13 cellular contexts compared by ENCODE assay signal in the genomic region with DNA sequence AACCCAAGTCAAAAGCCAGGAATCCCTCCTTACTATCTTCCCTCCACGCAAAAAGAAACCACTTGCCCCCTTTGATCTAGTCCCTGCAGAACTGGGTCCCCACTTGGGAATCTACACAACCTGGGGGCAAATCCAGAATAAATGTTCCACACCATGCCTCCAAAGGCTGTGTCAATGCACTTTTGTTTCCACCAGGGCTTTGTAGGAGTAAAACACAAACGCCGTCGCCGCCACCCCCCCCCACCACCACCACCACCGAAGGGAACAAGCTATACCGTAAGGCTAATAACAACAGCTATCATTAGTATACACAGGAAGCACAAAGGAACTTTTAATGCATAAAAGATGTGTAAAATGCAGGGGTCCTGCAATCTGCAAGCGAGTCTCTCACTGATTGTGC. TPM values are rescaled to one million over a fixed set of nuclear protein-coding genes. Genes with fewer than 3 reads are reported as not detected.
DNase-seq lines count a peak whose midpoint lies in the region; ATAC-seq and TF ChIP-seq lines count a peak whose summit lies in the region.
"Had no signal": no experiment of that assay in that cellular context is flagged by ENCODE, and none has a peak within 500 bp of the region (broad histone marks: within the 10 kb centered on the region; RNA-seq: fewer than 3 reads in every experiment).

No MANE protein-coding gene starts in this region.

- H3K9me2 ChIP-seq in SK-N-SH, result no peaks in the 10 kb centered on the region
- H3K9me2 ChIP-seq in OCI-LY7 (ENCODE audit: insufficient read depth, low read length), result no peaks in the 10 kb centered on the region

- TF ChIP-seq RAD21 in SK-N-SH (IDR thresholded peaks at IDR 0.05; ENCODE audit: low read length), result no peak

- TF ChIP-seq CTCF in SK-N-SH (IDR thresholded peaks at IDR 0.05) (no peak), OCI-LY7 (conservative IDR thresholded peaks at IDR 0.05; ENCODE audit: low read length) (no peak), psoas muscle (IDR thresholded peaks at IDR 0.05) (no peak)

- H3K27ac ChIP-seq in SK-N-SH (ENCODE audit: low read depth in 2 of 2, low read length in 1 of 2), result peak overlapping the region in 1 of 2 experiments; percentile 29; a peak in 2 of 4 replicates
- no peak overlapping the region for H3K27ac ChIP-seq in OCI-LY7 (ENCODE audit: low read depth, low read length, poor library complexity, severe bottlenecking)
- H3K27ac ChIP-seq in psoas muscle, result no peak overlapping the region
- H3K27ac ChIP-seq: SJSA1 had no signal

- POLR2A ChIA-PET in SK-N-SH (lab: Yijun Ruan, JAX) (no interaction called here), OCI-LY7 (lab: Charles Lee) (interaction anchor here (0.7 kb wide), 1 partner anchor 22 kb away, joined by 3 read pairs; no protein-coding TSS in a partner anchor)

- H3F3A ChIP-seq in SK-N-SH (replicated peaks; ENCODE audit: insufficient read depth), result peaks cover 3% of the 10 kb centered on the region

- intact Hi-C loops in OCI-LY7 (cut with micrococcal nuclease; ENCODE audit: unreplicated experiment), result no loop called here
- intact Hi-C loops in psoas muscle (cut with DNase I), result loop anchor here in 1 of 2 donors (5.0 kb wide), 1 partner anchor 177 kb away; no protein-coding TSS in a partner anchor
- intact Hi-C loops in Right ventricle myocardium inferior (cut with DNase I), result no loop called here

- no peak overlapping the region for H3K4me3 ChIP-seq in SK-N-SH (ENCODE audit: low read depth in 2 of 2, low read length in 1 of 2)
- no peak overlapping the region for H3K4me3 ChIP-seq in OCI-LY7 (ENCODE audit: low read depth, low read length, poor library complexity, severe bottlenecking)
- H3K4me3 ChIP-seq in psoas muscle, result peak overlapping the region; percentile 62
- H3K4me3 ChIP-seq: SJSA1 had no signal

- ATAC-seq in SK-N-SH treated with all-trans-retinoic acid at 6 μM for 48 hours, result no peak
- ATAC-seq in psoas muscle, result no peak
- ATAC-seq in Right ventricle myocardium inferior, result no peak

- peaks cover 9% of the 10 kb centered on the region; the same call in 1 of the 2 replicates for H3K27me3 ChIP-seq in SK-N-SH (ENCODE audit: insufficient read depth)
- H3K27me3 ChIP-seq in psoas muscle (ENCODE audit: insufficient read depth in 3 of 3, low read length in 2 of 3), result peaks cover 0 to 57% (median 0%) of the 10 kb centered on the region in 3 donors
- H3K27me3 ChIP-seq: SJSA1 had no signal

- CTCF ChIA-PET in SK-N-SH (lab: Yijun Ruan, JAX) (interaction anchor here (0.6 kb wide), 1 partner anchor 36 kb away, joined by 3 read pairs; no protein-coding TSS in a partner anchor), OCI-LY7 (lab: Charles Lee; ENCODE audit: unreplicated experiment) (interaction anchor here (0.6 kb wide), 3 partner anchors 71 to 159 kb away, joined by 3 to 4 read pairs (median 3); no protein-coding TSS in a partner anchor)

- TF ChIP-seq EP300 in SK-N-SH (IDR thresholded peaks at IDR 0.05; ENCODE audit: borderline replicate concordance in 1 of 2, low read depth in 1 of 2, low read length in 1 of 2), result no peak

- H3K9ac ChIP-seq in SK-N-SH, result no peak overlapping the region

- 46% methylated on average over 8 of the region's 8 CpGs for WGBS in SK-N-SH (ENCODE audit: low lambda C conversion rate)
- WGBS in psoas muscle, 3 donors, result 28 to 57% (median 53%) methylated on average over 8 of the region's 8 CpGs

- 0 out of 2 replicates have a peak overlapping the region, but pooled peaks have one; percentile 40 for H3K4me2 ChIP-seq in SK-N-SH
- H3K4me2 ChIP-seq in OCI-LY7 (ENCODE audit: low read length), result peak overlapping the region; percentile 41

- DNase-seq in SK-N-SH, result no peak
- DNase-seq in OCI-LY7 (ENCODE audit: low spot score), result no peak
- peak; percentile 51 for DNase-seq in ecto neural progenitor cell (ENCODE audit: low spot score)
- no peak for DNase-seq in psoas muscle
- DNase-seq in Right ventricle myocardium inferior (ENCODE audit: missing footprints), result no peak
- DNase-seq in COR-L47 (lab: John Stamatoyannopoulos, UW), result no peak
- no peak for DNase-seq in nucleus accumbens (lab: John Stamatoyannopoulos, UW)
- DNase-seq: dorsolateral prefrontal cortex; NCI-H2029 treated with DMSO at 0.1 percent for 48 hours; stimulated activated CD4-positive, alpha-beta T cell treated with anti-CD3 and anti-CD28 coated beads, Interleukin-2, amount 100 ng/mL, for 48 hours had no signal

- H3K36me3 ChIP-seq in SK-N-SH (replicated peaks in 1 of 2; ENCODE audit: control insufficient read depth in 1 of 2, insufficient read depth in 2 of 2, low read length in 1 of 2) (no peaks in the 10 kb centered on the region), OCI-LY7 (ENCODE audit: insufficient read depth, low read length) (peaks cover 23% of the 10 kb centered on the region), psoas muscle (ENCODE audit: insufficient read depth in 1 of 2, low read depth in 1 of 2) (no peaks in the 10 kb centered on the region)
- H3K36me3 ChIP-seq: SJSA1, tibial nerve had no signal

- H3K79me2 ChIP-seq in SK-N-SH (ENCODE audit: insufficient read depth) (peaks cover 95% of the 10 kb centered on the region), OCI-LY7 (ENCODE audit: insufficient read depth, low read depth, low read length) (peaks cover 85% of the 10 kb centered on the region)

- H3K9me3 ChIP-seq in SK-N-SH (no peaks in the 10 kb centered on the region), OCI-LY7 (ENCODE audit: low read length) (no peaks in the 10 kb centered on the region), psoas muscle (no peaks in the 10 kb centered on the region)
- H3K9me3 ChIP-seq: SJSA1, tibial nerve had no signal

- BruUV-seq in OCI-LY7 (replicated peaks; lab: Mats Ljungman, UMichigan), result no TSS peak

- peaks cover 19 to 78% of the 10 kb centered on the region in 2 experiments; a peak in 3 of 4 replicates for H3K4me1 ChIP-seq in SK-N-SH (ENCODE audit: control insufficient read depth in 1 of 2, insufficient read depth in 2 of 2, low read depth in 1 of 2, low read length in 1 of 2)
- peaks cover 54% of the 10 kb centered on the region for H3K4me1 ChIP-seq in OCI-LY7 (ENCODE audit: insufficient read depth, low read length, poor library complexity, severe bottlenecking)
- H3K4me1 ChIP-seq in psoas muscle, result peaks cover 21% of the 10 kb centered on the region

- H4K20me1 ChIP-seq in SK-N-SH (ENCODE audit: insufficient read depth), result peaks cover 85% of the 10 kb centered on the region
- peaks cover 23% of the 10 kb centered on the region for H4K20me1 ChIP-seq in OCI-LY7 (ENCODE audit: insufficient read depth, low read length)

- no peak overlapping the region for H2AFZ ChIP-seq in SK-N-SH (ENCODE audit: low read depth)
- no peak overlapping the region for H2AFZ ChIP-seq in OCI-LY7 (ENCODE audit: low read length)

TF ChIP-seq in SK-N-SH, 30 proteins besides CTCF, POLR2A, EP300 and RAD21 (continues in another document):
- no peak for TF ChIP-seq MEF2A (IDR thresholded peaks at IDR 0.05; ENCODE audit: borderline replicate concordance, low read depth)
- TF ChIP-seq SMC3 (IDR thresholded peaks at IDR 0.05; ENCODE audit: low read depth, low read length), result no peak
- TF ChIP-seq, protein P1, sequence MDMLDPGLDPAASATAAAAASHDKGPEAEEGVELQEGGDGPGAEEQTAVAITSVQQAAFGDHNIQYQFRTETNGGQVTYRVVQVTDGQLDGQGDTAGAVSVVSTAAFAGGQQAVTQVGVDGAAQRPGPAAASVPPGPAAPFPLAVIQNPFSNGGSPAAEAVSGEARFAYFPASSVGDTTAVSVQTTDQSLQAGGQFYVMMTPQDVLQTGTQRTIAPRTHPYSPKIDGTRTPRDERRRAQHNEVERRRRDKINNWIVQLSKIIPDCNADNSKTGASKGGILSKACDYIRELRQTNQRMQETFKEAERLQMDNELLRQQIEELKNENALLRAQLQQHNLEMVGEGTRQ (IDR thresholded peaks at IDR 0.05; ENCODE audit: borderline replicate concordance, low read depth, low read length), result no peak
- TF ChIP-seq, protein P2, sequence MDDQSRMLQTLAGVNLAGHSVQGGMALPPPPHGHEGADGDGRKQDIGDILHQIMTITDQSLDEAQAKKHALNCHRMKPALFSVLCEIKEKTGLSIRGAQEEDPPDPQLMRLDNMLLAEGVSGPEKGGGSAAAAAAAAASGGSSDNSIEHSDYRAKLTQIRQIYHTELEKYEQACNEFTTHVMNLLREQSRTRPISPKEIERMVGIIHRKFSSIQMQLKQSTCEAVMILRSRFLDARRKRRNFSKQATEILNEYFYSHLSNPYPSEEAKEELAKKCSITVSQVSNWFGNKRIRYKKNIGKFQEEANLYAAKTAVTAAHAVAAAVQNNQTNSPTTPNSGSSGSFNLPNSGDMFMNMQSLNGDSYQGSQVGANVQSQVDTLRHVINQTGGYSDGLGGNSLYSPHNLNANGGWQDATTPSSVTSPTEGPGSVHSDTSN (IDR thresholded peaks at IDR 0.05), result no peak
- no peak for TF ChIP-seq TCF12 (IDR thresholded peaks at IDR 0.05)

TF ChIP-seq in SK-N-SH treated with all-trans-retinoic acid at 6 μM for 48 hours, 23 proteins besides CTCF, POLR2A, EP300 and RAD21:
- TF ChIP-seq RARB (CRISPR knock-in tag; IDR thresholded peaks at IDR 0.05), result no peak
- TF ChIP-seq ZNF70 (CRISPR knock-in tag; IDR thresholded peaks at IDR 0.05), result no peak
- TF ChIP-seq BACH2 (CRISPR knock-in tag; IDR thresholded peaks at IDR 0.05; ENCODE audit: borderline replicate concordance), result no peak
- TF ChIP-seq OSR1 (CRISPR knock-in tag; IDR thresholded peaks at IDR 0.05), result no peak
- TF ChIP-seq PPARA (CRISPR knock-in tag; IDR thresholded peaks at IDR 0.05; ENCODE audit: borderline replicate concordance), result no peak
TF ChIP-seq in SK-N-SH treated with all-trans-retinoic acid at 6 μM for 48 hours: peak in this region for 0.

RNA-seq across cellular contexts. Expression of a gene that starts 13.3 kb away (rescaled TPM):
- polyA plus RNA-seq in SK-N-SH (2012; rRNA removed) (6.9 and 8.8 TPM in 2 replicates), psoas muscle (10 to 100 TPM in 2 of 3 donors, 1 to 10 TPM in 1; 6.4 to 14.2 (median 10.1) TPM)
- polyA plus RNA-seq in SK-N-SH (2012; cell fraction: cytosol; rRNA removed), result 8.4 and 9.4 TPM in 2 replicates
- polyA plus RNA-seq in SK-N-SH (2012; cell fraction: nucleus; rRNA removed), result 19.4 and 21.9 TPM in 2 replicates
- total RNA-seq in OCI-LY7 (2014; rRNA removed; shearing (Covaris generic)), result 55.6 and 64.3 TPM in 2 replicates
- total RNA-seq in OCI-LY7 (2022) (48.0 and 52.2 TPM in 2 replicates), psoas muscle (10 to 100 TPM; 18.3 to 24.3 (median 19.6) TPM), Right ventricle myocardium inferior (16.9 TPM)
